Comparison of ENCODE assay signal across 8 cellular contexts in the genomic region with DNA sequence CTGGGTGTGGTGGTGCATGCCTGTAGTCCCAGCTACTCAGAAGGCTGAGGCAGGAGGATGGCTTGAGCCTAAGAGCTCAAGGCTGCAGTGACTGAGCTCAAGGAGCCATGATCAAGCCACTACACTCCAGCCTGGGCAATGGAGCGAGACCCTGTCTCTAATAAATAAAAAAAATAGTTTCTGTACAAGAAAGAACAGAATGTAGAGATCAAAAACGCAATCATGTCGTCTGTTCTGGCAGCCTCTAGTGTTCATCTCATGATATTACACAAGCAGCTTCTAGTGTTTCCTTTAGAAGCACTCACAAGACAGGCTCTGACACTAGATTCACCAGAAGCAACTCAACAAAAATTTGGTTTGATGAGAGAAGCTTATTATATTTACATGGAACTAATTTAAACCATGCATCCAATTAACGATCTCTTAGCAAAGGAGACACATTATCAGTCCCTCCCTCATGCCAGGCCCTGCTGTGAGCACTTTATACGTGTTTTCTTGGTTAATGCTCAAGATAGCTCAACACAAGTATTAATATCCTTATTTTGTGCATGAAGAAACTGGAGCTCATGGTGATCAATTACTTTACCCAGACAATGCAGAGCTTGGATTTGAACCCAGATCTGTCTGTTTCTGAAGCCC. TPM values are rescaled to one million over a fixed set of nuclear protein-coding genes. Genes with fewer than 3 reads are reported as not detected.
DNase-seq lines count a peak whose midpoint lies in the region; ATAC-seq, FAIRE-seq and TF ChIP-seq lines count a peak whose summit lies in the region.

No MANE protein-coding gene starts in this region.

- no peak overlapping the region for H3K4me3 Mint-ChIP-seq in CD14-positive monocyte
- H3K4me3 Mint-ChIP-seq in central memory CD8-positive, alpha-beta T cell, result no peak overlapping the region
- H3K4me3 Mint-ChIP-seq in activated CD4-positive, alpha-beta memory T cell treated with anti-CD3 and anti-CD28 coated beads, Interleukin-2, amount 10 ng/mL, durations not matched to agents 7 days and 5 days, result no peak overlapping the region

- H3K27ac ChIP-seq in lower lobe of right lung, result no peak overlapping the region

- no peaks in the 10 kb centered on the region for H3K4me1 ChIP-seq in lower lobe of right lung

- no peaks in the 10 kb centered on the region for H3K27me3 ChIP-seq in lower lobe of right lung (ENCODE audit: low read depth)

- H3K27ac Mint-ChIP-seq in CD14-positive monocyte, result no peak overlapping the region
- H3K27ac Mint-ChIP-seq in central memory CD8-positive, alpha-beta T cell (ENCODE audit: low read depth), result peak overlapping the region; percentile 70
- H3K27ac Mint-ChIP-seq in activated CD4-positive, alpha-beta memory T cell treated with anti-CD3 and anti-CD28 coated beads, Interleukin-2, amount 10 ng/mL, durations not matched to agents 7 days and 5 days, result no peak overlapping the region

- H3K36me3 Mint-ChIP-seq in CD14-positive monocyte, result no peaks in the 10 kb centered on the region
- H3K36me3 Mint-ChIP-seq in central memory CD8-positive, alpha-beta T cell (ENCODE audit: insufficient read depth), result peaks cover 7% of the 10 kb centered on the region
- no peaks in the 10 kb centered on the region for H3K36me3 Mint-ChIP-seq in activated CD4-positive, alpha-beta memory T cell treated with anti-CD3 and anti-CD28 coated beads, Interleukin-2, amount 10 ng/mL, durations not matched to agents 7 days and 5 days (ENCODE audit: low read depth)

- CTCF ChIA-PET in activated CD4-positive, alpha-beta memory T cell treated with anti-CD3 and anti-CD28 coated beads, Interleukin-2, amount 10 ng/mL, durations not matched to agents 7 days and 5 days (lab: Charles Lee), result interaction anchor here (0.6 to 2.4 kb wide), 23 partner anchors 8 to 648 kb away, joined by 3 to 21 read pairs (median 4); a partner anchor contains a TSS

- intact Hi-C loops in CD14-positive monocyte (cut with micrococcal nuclease), result loop anchor here (5.0 to 10.0 kb wide), 2 partner anchors 415 to 418 kb away; no protein-coding TSS in a partner anchor
- intact Hi-C loops in lower lobe of right lung (cut with DNase I), result no loop called here

- POLR2A ChIA-PET in activated CD4-positive, alpha-beta memory T cell treated with anti-CD3 and anti-CD28 coated beads, Interleukin-2, amount 10 ng/mL, durations not matched to agents 7 days and 5 days (lab: Charles Lee), result interaction anchor here (1.0 to 1.4 kb wide), 2 partner anchors 175 to 366 kb away, joined by 3 read pairs; a partner anchor contains a TSS

- H3K9me3 ChIP-seq in lower lobe of right lung, result peaks cover 12% of the 10 kb centered on the region

- no peak for DNase-seq in CD14-positive monocyte (ENCODE audit: low spot score)
- no peak for DNase-seq in GM19239 (ENCODE audit: insufficient read length, low spot score)
- DNase-seq in NCI-H526 treated with DMSO at 0.1 percent for 48 hours (lab: John Stamatoyannopoulos, UW), result peak; percentile 41
- no peak for DNase-seq in central memory CD8-positive, alpha-beta T cell (ENCODE audit: low spot score in 2 of 2)
- DNase-seq in lower lobe of right lung, result no peak
- no peak for DNase-seq in GM12892 (ENCODE audit: insufficient read length)
- no peak for DNase-seq in OCI-M2 (lab: John Stamatoyannopoulos, UW; ENCODE audit: unreplicated experiment)
- no peak for DNase-seq in activated CD4-positive, alpha-beta memory T cell treated with anti-CD3 and anti-CD28 coated beads, Interleukin-2, amount 10 ng/mL, durations not matched to agents 7 days and 5 days

- H3K9me3 Mint-ChIP-seq in CD14-positive monocyte, result peaks cover 3 to 17% (median 11%) of the 10 kb centered on the region in 7 donors
- H3K9me3 Mint-ChIP-seq in central memory CD8-positive, alpha-beta T cell, result no peaks in the 10 kb centered on the region
- peaks cover 4% of the 10 kb centered on the region for H3K9me3 Mint-ChIP-seq in activated CD4-positive, alpha-beta memory T cell treated with anti-CD3 and anti-CD28 coated beads, Interleukin-2, amount 10 ng/mL, durations not matched to agents 7 days and 5 days

- FAIRE-seq in GM19239 (lab: Jason Lieb, UNC) (peak; percentile 77), GM12892 (lab: Jason Lieb, UNC) (no peak)

- TF ChIP-seq CTCF in CD14-positive monocyte (IDR thresholded peaks at IDR 0.05) (peak; percentile 89), lower lobe of right lung (IDR thresholded peaks at IDR 0.05) (peak; percentile 68)

- H3K4me1 Mint-ChIP-seq in CD14-positive monocyte, result peaks cover 9% of the 10 kb centered on the region
- peaks cover 35% of the 10 kb centered on the region for H3K4me1 Mint-ChIP-seq in central memory CD8-positive, alpha-beta T cell
- peaks cover 15% of the 10 kb centered on the region for H3K4me1 Mint-ChIP-seq in activated CD4-positive, alpha-beta memory T cell treated with anti-CD3 and anti-CD28 coated beads, Interleukin-2, amount 10 ng/mL, durations not matched to agents 7 days and 5 days

- no peaks in the 10 kb centered on the region for H3K36me3 ChIP-seq in lower lobe of right lung

- TF ChIP-seq POLR2A in GM12892 (IDR thresholded peaks at IDR 0.05; ENCODE audit: low read depth, low read length), result no peak

- peaks cover 0 to 3% (median 3%) of the 10 kb centered on the region in 3 donors for H3K27me3 Mint-ChIP-seq in CD14-positive monocyte (ENCODE audit: low read depth in 3 of 3)
- H3K27me3 Mint-ChIP-seq in central memory CD8-positive, alpha-beta T cell, result no peaks in the 10 kb centered on the region
- H3K27me3 Mint-ChIP-seq in activated CD4-positive, alpha-beta memory T cell treated with anti-CD3 and anti-CD28 coated beads, Interleukin-2, amount 10 ng/mL, durations not matched to agents 7 days and 5 days, result peaks cover 4% of the 10 kb centered on the region

- H3K4me3 ChIP-seq in lower lobe of right lung, result no peak overlapping the region

- peak; percentile 59 for ATAC-seq in central memory CD8-positive, alpha-beta T cell (replicated peaks; ENCODE audit: extremely low read depth, poor library complexity, severe bottlenecking)
- peak; percentile 45 to 65 for ATAC-seq in lower lobe of right lung

RNA-seq across cellular contexts. Expression of a gene that starts 6.9 kb away (rescaled TPM):
- not detected for polyA plus RNA-seq in CD14-positive monocyte
- not detected for total RNA-seq in lower lobe of right lung
- polyA plus RNA-seq in GM12892 (2012; ENCODE audit: missing spikeins), result not detected
- total RNA-seq in activated CD4-positive, alpha-beta memory T cell treated with anti-CD3 and anti-CD28 coated beads, Interleukin-2, amount 10 ng/mL, durations not matched to agents 7 days and 5 days, result not detected

RNA-seq across cellular contexts. Expression of a gene that starts 13.3 kb away (rescaled TPM):
- not detected for polyA plus RNA-seq in CD14-positive monocyte
- total RNA-seq in lower lobe of right lung, result not detected
- not detected for polyA plus RNA-seq in GM12892 (2012; ENCODE audit: missing spikeins)
- total RNA-seq in activated CD4-positive, alpha-beta memory T cell treated with anti-CD3 and anti-CD28 coated beads, Interleukin-2, amount 10 ng/mL, durations not matched to agents 7 days and 5 days, result under 1 TPM in 1 of 2 experiments, not detected in 1; 0.13 TPM

RNA-seq across cellular contexts. Expression of a gene that starts 19.7 kb away (rescaled TPM):
- not detected for polyA plus RNA-seq in CD14-positive monocyte
- total RNA-seq in lower lobe of right lung, result not detected
- not detected for polyA plus RNA-seq in GM12892 (2012; ENCODE audit: missing spikeins)
- not detected for total RNA-seq in activated CD4-positive, alpha-beta memory T cell treated with anti-CD3 and anti-CD28 coated beads, Interleukin-2, amount 10 ng/mL, durations not matched to agents 7 days and 5 days

RNA-seq across cellular contexts. Expression of a gene that starts 28.2 kb away (rescaled TPM):
- not detected for polyA plus RNA-seq in CD14-positive monocyte
- total RNA-seq in lower lobe of right lung, result not detected
- not detected for polyA plus RNA-seq in GM12892 (2012; ENCODE audit: missing spikeins)
- not detected for total RNA-seq in activated CD4-positive, alpha-beta memory T cell treated with anti-CD3 and anti-CD28 coated beads, Interleukin-2, amount 10 ng/mL, durations not matched to agents 7 days and 5 days

RNA-seq across cellular contexts. Expression of a gene that starts 46.9 kb away (rescaled TPM):
- polyA plus RNA-seq in CD14-positive monocyte, result not detected
- not detected for total RNA-seq in lower lobe of right lung
- polyA plus RNA-seq in GM12892 (2012; ENCODE audit: missing spikeins), result not detected
- not detected for total RNA-seq in activated CD4-positive, alpha-beta memory T cell treated with anti-CD3 and anti-CD28 coated beads, Interleukin-2, amount 10 ng/mL, durations not matched to agents 7 days and 5 days
